Comparison of ENCODE assay signal across 8 cellular contexts in the genomic region with DNA sequence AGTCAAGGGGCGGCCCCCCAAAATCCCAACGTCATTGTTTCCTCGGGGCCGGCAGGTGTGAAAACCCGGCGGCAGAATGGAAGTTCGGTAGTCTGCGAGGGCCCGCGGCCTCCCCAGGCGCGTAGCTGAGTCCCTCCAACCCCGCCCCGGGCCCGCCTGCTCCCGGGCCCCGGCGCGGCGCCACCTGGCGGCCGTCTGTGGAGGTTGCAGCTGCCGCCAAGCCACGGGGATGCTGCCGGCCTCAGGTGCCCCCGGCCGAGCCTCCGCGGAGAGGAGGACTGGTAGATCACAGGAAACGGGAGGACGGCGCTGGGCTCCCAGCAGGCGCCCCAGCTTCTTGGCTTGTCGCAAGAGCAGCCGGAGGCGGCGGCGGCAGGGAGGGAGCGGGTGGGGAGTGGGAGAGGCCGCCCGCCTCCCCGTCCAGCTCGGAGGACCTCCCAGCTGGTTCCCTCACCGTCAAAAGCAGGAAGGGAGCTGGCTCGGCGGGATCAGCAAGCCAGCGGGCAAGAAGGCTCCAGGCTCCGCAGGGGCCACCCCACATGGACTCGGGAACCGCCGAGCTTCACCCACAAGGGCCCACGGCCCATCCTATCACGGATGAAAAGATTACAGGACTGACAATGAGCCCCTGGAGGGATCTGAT.
DNase-seq lines count a peak whose midpoint lies in the region; ATAC-seq, FAIRE-seq and TF ChIP-seq lines count a peak whose summit lies in the region.
"Not testable (repeated sequence)": the region's sequence is repeated elsewhere in the genome, so short reads cannot be mapped to it uniquely, and the experiment has no call there.

No MANE protein-coding gene starts in this region.

- ATAC-seq in GM19455 (IDR thresholded peaks at IDR 0.05; ENCODE audit: unreplicated experiment), result peak; percentile 92
- peak; percentile 87 for ATAC-seq in HG03159 (IDR thresholded peaks at IDR 0.05; ENCODE audit: unreplicated experiment)
- ATAC-seq in PC-3, result peak; percentile 93

- H3K4me2 ChIP-seq in PC-3 (ENCODE audit: low read length); endothelial cell of umbilical vein (ENCODE audit: insufficient read depth, low read length): not testable (repeated sequence)

- H3K9ac ChIP-seq in PC-3 (ENCODE audit: low read length); endothelial cell of umbilical vein (replicated peaks; ENCODE audit: extremely low read depth, insufficient read depth, low read length): not testable (repeated sequence)

- FAIRE-seq in endothelial cell of umbilical vein (lab: Jason Lieb, UNC), result not testable (repeated sequence)

- not testable (repeated sequence) for TF ChIP-seq POLR2A in endothelial cell of umbilical vein (IDR thresholded peaks at IDR 0.05; ENCODE audit: low read depth, low read length)

- H4K20me1 ChIP-seq in PC-3 (ENCODE audit: low read length); endothelial cell of umbilical vein (replicated peaks; ENCODE audit: control insufficient read depth, extremely low read depth, insufficient read depth, low read length): not testable (repeated sequence)

- DNase-seq in CD14-positive monocyte (ENCODE audit: low spot score) (peak; percentile 51), PC-3 (peak; percentile 22), activated T-cell treated with anti-CD3 and anti-CD28 coated beads for 4 hours (peak; percentile 46), endothelial cell of umbilical vein (ENCODE audit: low read depth, low spot score) (peak; percentile 25)
- peak; percentile 70 for DNase-seq in stimulated activated CD8-positive, alpha-beta memory T cell treated with anti-CD3 and anti-CD28 coated beads, Interleukin-12 subunit alpha, Interleukin-12 subunit beta, amount 100 ng/mL, for 4 hours (ENCODE audit: low read depth)

- H3K36me3 Mint-ChIP-seq in CD14-positive monocyte, result not testable (repeated sequence)

- H3K27me3 ChIP-seq in PC-3 (ENCODE audit: low read length); endothelial cell of umbilical vein (ENCODE audit: control insufficient read depth in 2 of 2, insufficient read depth in 2 of 2, low read length in 2 of 2): not testable (repeated sequence)

- H3K4me3 Mint-ChIP-seq in CD14-positive monocyte, result peak overlapping the region in 1 of 2 donors; percentile 39

- not testable (repeated sequence) for H3K4me1 ChIP-seq in PC-3 (ENCODE audit: insufficient read depth, low read length); endothelial cell of umbilical vein (ENCODE audit: control insufficient read depth, extremely low read depth, insufficient read depth, low read length); mesodermal cell (ENCODE audit: control insufficient read depth, insufficient read depth, low read length, poor library complexity, severe bottlenecking)

- H3K4me3 ChIP-seq in PC-3 (ENCODE audit: low read length), result not testable (repeated sequence)
- H3K4me3 ChIP-seq in endothelial cell of umbilical vein (replicated peaks in 1 of 3; ENCODE audit: insufficient read depth in 1 of 3, low read depth in 1 of 3, low read length in 3 of 3) (peak overlapping the region in 1 of 3 experiments; percentile 26), mesodermal cell (ENCODE audit: extremely low read depth, insufficient read depth, low read length, poor library complexity, severe bottlenecking) (peak overlapping the region; percentile 21)

- H3K9me2 ChIP-seq in PC-3 (replicated peaks; ENCODE audit: low read length), result not testable (repeated sequence)

- not testable (repeated sequence) for H3F3A ChIP-seq in PC-3 (ENCODE audit: low read length, unreplicated experiment)

- not testable (repeated sequence) for H3K4me1 Mint-ChIP-seq in CD14-positive monocyte

- not testable (repeated sequence) for H3K27me3 Mint-ChIP-seq in CD14-positive monocyte (ENCODE audit: low read depth in 3 of 3)

- no CpG with 5 or more reads among the region's 53 CpGs for WGBS in mesodermal cell (ENCODE audit: insufficient coverage in 2 of 2), 2 experiments

- TF ChIP-seq CTCF in CD14-positive monocyte (IDR thresholded peaks at IDR 0.05), result peak; percentile 54
- TF ChIP-seq CTCF in PC-3 (conservative IDR thresholded peaks at IDR 0.05; ENCODE audit: low read depth, low read length), result not testable (repeated sequence)
- TF ChIP-seq CTCF in endothelial cell of umbilical vein (IDR thresholded peaks at IDR 0.05; ENCODE audit: extremely low read depth in 1 of 2, insufficient read depth in 1 of 2, low read depth in 1 of 2, low read length in 2 of 2), result peak in 1 of 2 donors; percentile 43

- H3K27ac Mint-ChIP-seq in CD14-positive monocyte, result not testable (repeated sequence)

- not testable (repeated sequence) for BruUV-seq in PC-3 (replicated peaks; lab: Mats Ljungman, UMichigan); endothelial cell of umbilical vein (replicated peaks; lab: Mats Ljungman, UMichigan)

- H3K9me3 ChIP-seq in PC-3 (ENCODE audit: low read length); endothelial cell of umbilical vein (replicated peaks; ENCODE audit: control insufficient read depth, insufficient read depth, low read length); mesodermal cell (ENCODE audit: control insufficient read depth, low read length): not testable (repeated sequence)

- not testable (repeated sequence) for H3K36me3 ChIP-seq in PC-3 (ENCODE audit: low read depth, low read length); endothelial cell of umbilical vein (ENCODE audit: control insufficient read depth in 2 of 2, extremely low read depth in 1 of 2, insufficient read depth in 2 of 2, low read length in 2 of 2); mesodermal cell (ENCODE audit: control insufficient read depth, insufficient read depth, low read length)

- H3K9me3 Mint-ChIP-seq in CD14-positive monocyte, result not testable (repeated sequence)

- H2AFZ ChIP-seq in PC-3 (ENCODE audit: low read length); endothelial cell of umbilical vein (ENCODE audit: low read depth, low read length): not testable (repeated sequence)

- intact Hi-C loops in CD14-positive monocyte (cut with micrococcal nuclease); PC-3 (cut with micrococcal nuclease); endothelial cell of umbilical vein (cut with micrococcal nuclease): not testable (repeated sequence)

- H3K27ac ChIP-seq in PC-3 (ENCODE audit: low read length); endothelial cell of umbilical vein (ENCODE audit: insufficient read depth, low read depth, low read length); mesodermal cell (ENCODE audit: low read depth, low read length, severe bottlenecking): not testable (repeated sequence)

- CTCF ChIA-PET in PC-3 (lab: Charles Lee); endothelial cell of umbilical vein (lab: Charles Lee): not testable (repeated sequence)

- H3K9me1 ChIP-seq in endothelial cell of umbilical vein (replicated peaks; ENCODE audit: control insufficient read depth, extremely low read depth, insufficient read depth, low read length), result not testable (repeated sequence)

- dilution Hi-C loops in endothelial cell of umbilical vein (cut with MboI; ENCODE audit: extremely low pct_ligation_motif_present, low sequenced_read_pairs), result not testable (repeated sequence)

- not testable (repeated sequence) for H3K79me2 ChIP-seq in PC-3 (ENCODE audit: low read length); endothelial cell of umbilical vein (ENCODE audit: control insufficient read depth, insufficient read depth, low read length)

- POLR2A ChIA-PET in PC-3 (lab: Charles Lee; ENCODE audit: unreplicated experiment); endothelial cell of umbilical vein (lab: Charles Lee): not testable (repeated sequence)
